In genomic region chr4:5372198-5372597, GRCh38 we compare ENCODE assay signal across 21 cellular contexts.
"Had no signal": no experiment of that assay in that cellular context is flagged by ENCODE, and none has a peak within 500 bp of the region (broad histone marks: within the 10 kb centered on the region; RNA-seq: fewer than 3 reads in every experiment).

No MANE protein-coding gene starts in this region.

- H3K4me3 ChIP-seq: colonic mucosa, sigmoid colon, tibial artery, upper lobe of left lung had no signal

- H3K4me1 Mint-ChIP-seq: endodermal cell; naive thymus-derived CD8-positive, alpha-beta T cell; stimulated activated memory B cell treated with anti-CD40 and anti-IgM and Interleukin-4, amounts not matched to agents 10 μg/mL and 1 μg/mL and 100 μg/mL, for 72 hours had no signal

- DNase-seq: cerebellar nuclear complex; colonic mucosa; effector CD4-positive, alpha-beta T cell; endodermal cell; erythroblast; head of caudate nucleus; hippocampal formation; left colon; left ventricle myocardium superior; naive thymus-derived CD8-positive, alpha-beta T cell; posterior cingulate gyrus; sigmoid colon; stimulated activated CD4-positive, alpha-beta T cell treated with anti-CD3 and anti-CD28 coated beads, Interleukin-1b, Interleukin-23, amount 100 ng/mL, for 48 hours; stimulated activated CD4-positive, alpha-beta T cell treated with anti-CD3 and anti-CD28 coated beads, Interleukin-4, amount 100 ng/mL, for 24 hours; tibial artery; upper lobe of left lung had no signal

- H3K27ac Mint-ChIP-seq: endodermal cell; naive thymus-derived CD8-positive, alpha-beta T cell; stimulated activated memory B cell treated with anti-CD40 and anti-IgM and Interleukin-4, amounts not matched to agents 10 μg/mL and 1 μg/mL and 100 μg/mL, for 72 hours; stimulated activated naive CD8-positive, alpha-beta T cell treated with anti-CD3 and anti-CD28 coated beads, Interleukin-15, Interleukin-2, amounts not matched to agents 100 ng/mL and 50 ng/mL, for 24 hours had no signal

- H3K36me3 ChIP-seq: colonic mucosa, neutrophil, sigmoid colon, tibial artery, upper lobe of left lung had no signal

- FAIRE-seq: endothelial cell of umbilical vein had no signal

- H3K27me3 Mint-ChIP-seq: stimulated activated memory B cell treated with anti-CD40 and anti-IgM and Interleukin-4, amounts not matched to agents 10 μg/mL and 1 μg/mL and 100 μg/mL, for 72 hours; stimulated activated naive CD8-positive, alpha-beta T cell treated with anti-CD3 and anti-CD28 coated beads, Interleukin-15, Interleukin-2, amounts not matched to agents 100 ng/mL and 50 ng/mL, for 24 hours had no signal

- ATAC-seq: foreskin keratinocyte; left colon; left ventricle myocardium superior; naive thymus-derived CD8-positive, alpha-beta T cell; stimulated activated memory B cell treated with anti-CD40 and anti-IgM and Interleukin-4, amounts not matched to agents 10 μg/mL and 1 μg/mL and 100 μg/mL, for 72 hours had no signal

- H3K27me3 ChIP-seq: colonic mucosa, foreskin keratinocyte, neutrophil, sigmoid colon, tibial artery, upper lobe of left lung had no signal

- H3K4me3 Mint-ChIP-seq: endodermal cell; naive thymus-derived CD8-positive, alpha-beta T cell; stimulated activated memory B cell treated with anti-CD40 and anti-IgM and Interleukin-4, amounts not matched to agents 10 μg/mL and 1 μg/mL and 100 μg/mL, for 72 hours; stimulated activated naive CD8-positive, alpha-beta T cell treated with anti-CD3 and anti-CD28 coated beads, Interleukin-15, Interleukin-2, amounts not matched to agents 100 ng/mL and 50 ng/mL, for 24 hours had no signal

- H3K36me3 Mint-ChIP-seq: stimulated activated memory B cell treated with anti-CD40 and anti-IgM and Interleukin-4, amounts not matched to agents 10 μg/mL and 1 μg/mL and 100 μg/mL, for 72 hours had no signal

- H3K9me3 ChIP-seq: colonic mucosa, neutrophil, sigmoid colon, upper lobe of left lung had no signal

- H3K27ac ChIP-seq: colonic mucosa, foreskin keratinocyte, neutrophil, sigmoid colon, tibial artery, upper lobe of left lung had no signal

- H3K4me1 ChIP-seq: colonic mucosa, sigmoid colon, tibial artery, upper lobe of left lung had no signal
